In the genomic region with DNA sequence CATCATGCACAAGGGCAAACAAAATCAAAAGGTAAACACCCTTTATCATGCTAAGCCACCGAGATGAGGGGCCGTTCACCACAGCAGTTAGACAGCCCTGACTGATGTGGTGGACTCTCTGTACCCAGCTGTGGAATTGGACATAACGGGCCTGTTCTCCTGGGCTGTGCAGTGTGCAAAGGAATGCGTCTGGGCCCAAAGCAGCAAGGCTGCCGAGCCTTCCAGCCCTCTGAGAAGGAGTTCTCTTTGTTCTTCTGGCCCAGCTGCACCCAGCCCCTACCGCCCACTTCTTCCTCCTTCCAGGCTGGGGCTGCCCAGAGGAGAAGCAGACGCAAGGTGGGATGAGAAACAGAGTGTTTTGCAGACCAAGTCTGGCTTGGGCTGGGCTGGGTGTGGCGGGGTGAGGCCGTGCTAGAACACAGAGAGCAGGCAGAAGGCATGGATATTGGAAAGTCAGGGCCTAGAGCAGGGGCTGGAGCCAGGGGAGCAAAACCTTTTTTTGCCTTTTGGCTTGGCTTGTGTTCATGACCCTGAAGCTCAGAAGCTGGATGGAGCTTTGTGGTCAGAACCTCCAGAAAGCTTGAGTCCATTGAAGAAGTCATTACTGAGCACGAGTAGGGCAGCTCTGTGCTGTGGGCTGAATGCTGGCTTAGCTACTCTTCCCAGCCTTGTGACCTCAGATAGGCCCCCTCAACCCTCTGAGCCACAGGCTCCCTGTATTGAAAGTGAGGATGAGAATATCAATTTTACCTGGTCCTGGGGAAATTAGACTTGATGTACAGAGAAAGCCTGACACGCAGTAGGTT, we compare ENCODE assay signal across 10 cellular contexts. TPM values are rescaled to one million over a fixed set of nuclear protein-coding genes. Genes with fewer than 3 reads are reported as not detected.
DNase-seq lines count a peak whose midpoint lies in the region; ATAC-seq and TF ChIP-seq lines count a peak whose summit lies in the region.
"Had no signal": no experiment of that assay in that cellular context is flagged by ENCODE, and none has a peak within 500 bp of the region (broad histone marks: within the 10 kb centered on the region; RNA-seq: fewer than 3 reads in every experiment).

No MANE protein-coding gene starts in this region.

- intact Hi-C loops in heart right ventricle (cut with DNase I): loop anchor here in 6 of 10 donors (1.0 to 10.0 kb wide), 5 partner anchors 25 to 98 kb away; no protein-coding TSS in a partner anchor
- intact Hi-C loops in ovary (cut with DNase I): loop anchor here in 1 of 4 donors (10.0 kb wide), 1 partner anchor 51 kb away; no protein-coding TSS in a partner anchor
- intact Hi-C loops in vagina (cut with DNase I): loop anchor here (10.0 kb wide), 1 partner anchor 51 kb away; no protein-coding TSS in a partner anchor

- WGBS in heart right ventricle, 2 donors: 47 to 54% methylated on average over 11 of the region's 11 CpGs
- WGBS in ovary, 3 donors: 21 to 25% (median 24%) methylated on average over 11 of the region's 11 CpGs

- no peak for TF ChIP-seq POLR2A in ovary (IDR thresholded peaks at IDR 0.05)
- TF ChIP-seq POLR2A in vagina (IDR thresholded peaks at IDR 0.05): no peak
- no peak for TF ChIP-seq POLR2A in erythroblast (IDR thresholded peaks at IDR 0.05; ENCODE audit: low read length)

- no peak for TF ChIP-seq CTCF in heart right ventricle (IDR thresholded peaks at IDR 0.05)
- no peak for TF ChIP-seq CTCF in ovary (IDR thresholded peaks at IDR 0.05)
- TF ChIP-seq CTCF in vagina (IDR thresholded peaks at IDR 0.05): no peak

- H3K4me1 ChIP-seq in heart right ventricle (peaks cover 3 to 51% (median 30%) of the 10 kb centered on the region in 9 donors), ovary (ENCODE audit: insufficient read depth) (peaks cover 13% of the 10 kb centered on the region), vagina (peaks cover 15% of the 10 kb centered on the region)
- H3K4me1 ChIP-seq: Caco-2, parathyroid adenoma had no signal

- DNase-seq in activated CD8-positive, alpha-beta memory T cell treated with anti-CD3 and anti-CD28 coated beads for 24 hours: peak; percentile 9
- DNase-seq in activated CD8-positive, alpha-beta memory T cell treated with anti-CD3 and anti-CD28 coated beads, Interleukin-2, amount 50 U/mL, for 4 hours: no peak
- DNase-seq in heart right ventricle (peak; percentile 72 to 74), ovary (peak; percentile 42 to 80 (median 63)), vagina (ENCODE audit: extremely low spot score in 2 of 2) (peak; percentile 72 to 87), NAMALWA (ENCODE audit: low spot score) (no peak), erythroblast (lab: John Stamatoyannopoulos, UW) (no peak)

- H3K9me3 ChIP-seq in heart right ventricle (no peaks in the 10 kb centered on the region), ovary (no peaks in the 10 kb centered on the region), vagina (no peaks in the 10 kb centered on the region)
- H3K9me3 ChIP-seq: Caco-2 had no signal

- H3K27me3 ChIP-seq in heart right ventricle (no peaks in the 10 kb centered on the region), ovary (no peaks in the 10 kb centered on the region), vagina (no peaks in the 10 kb centered on the region)

- peak; percentile 73 to 92 (median 88) for ATAC-seq in heart right ventricle
- ATAC-seq in HG03378 (IDR thresholded peaks at IDR 0.05; ENCODE audit: unreplicated experiment): no peak

- H3K4me3 ChIP-seq in heart right ventricle (no peak overlapping the region), ovary (no peak overlapping the region), vagina (no peak overlapping the region)

- no peaks in the 10 kb centered on the region for H3K36me3 ChIP-seq in heart right ventricle
- H3K36me3 ChIP-seq in ovary: no peaks in the 10 kb centered on the region
- H3K36me3 ChIP-seq in vagina: no peaks in the 10 kb centered on the region

- H3K27ac ChIP-seq in heart right ventricle (peak overlapping the region; percentile 69 to 92 (median 86)), ovary (peak overlapping the region in 1 of 2 donors; percentile 58), vagina (no peak overlapping the region)

- TF ChIP-seq EP300 in ovary (IDR thresholded peaks at IDR 0.05): no peak

RNA-seq across cellular contexts. Expression of a gene that starts 49.8 kb away (rescaled TPM):
- total RNA-seq in heart right ventricle: 10 to 100 TPM in 2 of 10 donors, 1 to 10 TPM in 8; 2.9 to 12.5 (median 5.9) TPM
- polyA plus RNA-seq in heart right ventricle: 1 to 10 TPM; 1.8 to 5.7 TPM
- total RNA-seq in ovary: 10 to 100 TPM; 13.0 to 71.8 (median 61.1) TPM
- polyA plus RNA-seq in ovary: 10 to 100 TPM; 16.6 to 49.9 TPM
- total RNA-seq in vagina: 30.9 TPM

Comparison
In these comparisons a context has a peak if more than half of its experiments do, and no peak if none do; other contexts are left out.
1. DNase-seq: peak in activated CD8-positive, alpha-beta memory T cell treated with anti-CD3 and anti-CD28 coated beads for 24 hours (single experiment), heart right ventricle (2 of 2), ovary (5 of 5) and vagina (2 of 2); none in activated CD8-positive, alpha-beta memory T cell treated with anti-CD3 and anti-CD28 coated beads, Interleukin-2, amount 50 U/mL, for 4 hours (single experiment), NAMALWA (single experiment) and erythroblast (0 of 2).